In genomic region chr5:93381057-93381456, GRCh38 we compare ENCODE assay signal across 20 cellular contexts.
"Had no signal": no experiment of that assay in that cellular context is flagged by ENCODE, and none has a peak within 500 bp of the region (broad histone marks: within the 10 kb centered on the region; RNA-seq: fewer than 3 reads in every experiment).

No MANE protein-coding gene starts in this region.

- H3K4me3 ChIP-seq: body of pancreas, esophagus muscularis mucosa, lower lobe of right lung, ovary, sigmoid colon, thyroid gland had no signal

- H3K9me3 ChIP-seq: body of pancreas, esophagus muscularis mucosa, lower lobe of right lung, ovary, sigmoid colon, thyroid gland had no signal

- ATAC-seq: activated naive CD4-positive, alpha-beta T cell treated with anti-CD3 and anti-CD28 coated beads, Interleukin-2, amount 50 U/mL, for 72 hours; activated T-cell treated with anti-CD3 and anti-CD28 coated beads, Interleukin-2, amount 50 U/mL, for 72 hours; body of pancreas; lower lobe of right lung; stimulated activated naive B cell treated with anti-CD40 and anti-IgM and Interleukin-4, amounts not matched to agents 10 μg/mL and 1 μg/mL and 100 μg/mL, for 72 hours had no signal

- DNase-seq: activated CD4-positive, alpha-beta T cell treated with anti-CD3 and anti-CD28 coated beads, Interleukin-2, amount 10 ng/mL, durations not matched to agents 24 days and 14 days; activated CD4-positive, CD25-positive, alpha-beta regulatory T cell; activated CD8-positive, alpha-beta memory T cell treated with anti-CD3 and anti-CD28 coated beads, Interleukin-2, amount 50 U/mL, for 48 hours; activated gamma-delta T cell; activated T-cell treated with anti-CD3 and anti-CD28 coated beads, Interleukin-2, amount 50 U/mL, for 72 hours; body of pancreas; cortex of kidney; effector CD4-positive, alpha-beta T cell; foreskin fibroblast; lower lobe of right lung; ovary; sigmoid colon; stimulated activated CD4-positive, alpha-beta T cell treated with anti-CD3 and anti-CD28 coated beads, Interleukin-15, amount 100 ng/mL, for 24 hours; stimulated activated CD4-positive, alpha-beta T cell treated with anti-CD3 and anti-CD28 coated beads, Interleukin-4, amount 100 ng/mL, for 1 hour; stimulated activated naive B cell treated with anti-CD40 and anti-IgM and Interleukin-4, amounts not matched to agents 10 μg/mL and 1 μg/mL and 100 μg/mL, for 72 hours; thyroid gland had no signal

- H3K4me1 ChIP-seq: body of pancreas, esophagus muscularis mucosa, lower lobe of right lung, sigmoid colon, thyroid gland had no signal

- H3K36me3 ChIP-seq: esophagus muscularis mucosa, lower lobe of right lung, ovary, sigmoid colon, thyroid gland had no signal

- H3K27ac ChIP-seq: body of pancreas, esophagus muscularis mucosa, lower lobe of right lung, ovary, sigmoid colon, thyroid gland had no signal

- H3K4me1 Mint-ChIP-seq: activated CD4-positive, alpha-beta T cell treated with anti-CD3 and anti-CD28 coated beads, Interleukin-2, amount 10 ng/mL, durations not matched to agents 24 days and 14 days; central memory CD8-positive, alpha-beta T cell; stimulated activated naive B cell treated with anti-CD40 and anti-IgM and Interleukin-4, amounts not matched to agents 10 μg/mL and 1 μg/mL and 100 μg/mL, for 72 hours had no signal

- H3K27me3 ChIP-seq: body of pancreas, esophagus muscularis mucosa, ovary, sigmoid colon, thyroid gland had no signal

- H3K4me3 Mint-ChIP-seq: activated CD4-positive, alpha-beta T cell treated with anti-CD3 and anti-CD28 coated beads, Interleukin-2, amount 10 ng/mL, durations not matched to agents 24 days and 14 days; activated T-cell treated with anti-CD3 and anti-CD28 coated beads, Interleukin-2, amount 50 U/mL, for 72 hours; central memory CD8-positive, alpha-beta T cell; neural crest cell; stimulated activated naive B cell treated with anti-CD40 and anti-IgM and Interleukin-4, amounts not matched to agents 10 μg/mL and 1 μg/mL and 100 μg/mL, for 72 hours had no signal

- H3K27ac Mint-ChIP-seq: activated CD4-positive, alpha-beta T cell treated with anti-CD3 and anti-CD28 coated beads, Interleukin-2, amount 10 ng/mL, durations not matched to agents 24 days and 14 days; activated naive CD4-positive, alpha-beta T cell treated with anti-CD3 and anti-CD28 coated beads, Interleukin-2, amount 50 U/mL, for 72 hours; activated T-cell treated with anti-CD3 and anti-CD28 coated beads, Interleukin-2, amount 50 U/mL, for 72 hours; stimulated activated naive B cell treated with anti-CD40 and anti-IgM and Interleukin-4, amounts not matched to agents 10 μg/mL and 1 μg/mL and 100 μg/mL, for 72 hours had no signal

- H3K36me3 Mint-ChIP-seq: activated naive CD4-positive, alpha-beta T cell treated with anti-CD3 and anti-CD28 coated beads, Interleukin-2, amount 50 U/mL, for 72 hours; stimulated activated naive B cell treated with anti-CD40 and anti-IgM and Interleukin-4, amounts not matched to agents 10 μg/mL and 1 μg/mL and 100 μg/mL, for 72 hours had no signal

- H3K27me3 Mint-ChIP-seq: activated CD4-positive, alpha-beta T cell treated with anti-CD3 and anti-CD28 coated beads, Interleukin-2, amount 10 ng/mL, durations not matched to agents 24 days and 14 days; central memory CD8-positive, alpha-beta T cell; stimulated activated naive B cell treated with anti-CD40 and anti-IgM and Interleukin-4, amounts not matched to agents 10 μg/mL and 1 μg/mL and 100 μg/mL, for 72 hours had no signal
